Comparison of ENCODE assay signal across 8 cellular contexts in genomic region chr3:133573629-133574194, GRCh38. TPM values are rescaled to one million over a fixed set of nuclear protein-coding genes. Genes with fewer than 3 reads are reported as not detected.
DNase-seq lines count a peak whose midpoint lies in the region; ATAC-seq, FAIRE-seq and TF ChIP-seq lines count a peak whose summit lies in the region.

Gene CDV3, plus strand, starts transcription at chr3:133573686. Its CDS starts 359 bp downstream, at chr3:133574045.

- H3K27ac ChIP-seq in mesodermal cell (ENCODE audit: low read depth, low read length, severe bottlenecking): peak within 1 kb of the TSS; percentile 95

- TF ChIP-seq POLR2A in GM10847 (IDR thresholded peaks at IDR 0.05; ENCODE audit: extremely low read depth, insufficient read length): peak; percentile 92

- 0% methylated on average over 28 to 56 of the region's 81 CpGs for WGBS in mesodermal cell (ENCODE audit: insufficient coverage in 2 of 2), 2 experiments

- H3K9me3 ChIP-seq in mesodermal cell (ENCODE audit: control insufficient read depth, low read length): no peaks in the 10 kb centered on the region

- no peaks in the 10 kb centered on the region for H3K9me3 Mint-ChIP-seq in dendritic cell treated with granulocyte-macrophage colony-stimulating factor and Interleukin-4, amounts not matched to agents 40 ng/mL and 50 ng/mL, for 4 days

- intact Hi-C loops in dendritic cell treated with granulocyte-macrophage colony-stimulating factor and Interleukin-4, amounts not matched to agents 40 ng/mL and 50 ng/mL, for 4 days (cut with micrococcal nuclease): loop anchor here (2.0 to 5.0 kb wide), 3 partner anchors 85 to 1156 kb away; partner anchors contain the start of genes ANAPC13, CEP63 and DNAJC13

- H3K27me3 Mint-ChIP-seq in dendritic cell treated with granulocyte-macrophage colony-stimulating factor and Interleukin-4, amounts not matched to agents 40 ng/mL and 50 ng/mL, for 4 days: no peaks in the 10 kb centered on the region

- H3K4me3 Mint-ChIP-seq in dendritic cell treated with granulocyte-macrophage colony-stimulating factor and Interleukin-4, amounts not matched to agents 40 ng/mL and 50 ng/mL, for 4 days: peak within 1 kb of the TSS; percentile 81

- H3K4me3 ChIP-seq in mesodermal cell (ENCODE audit: extremely low read depth, insufficient read depth, low read length, poor library complexity, severe bottlenecking): peak within 1 kb of the TSS; percentile 82

- H3K4me1 Mint-ChIP-seq in dendritic cell treated with granulocyte-macrophage colony-stimulating factor and Interleukin-4, amounts not matched to agents 40 ng/mL and 50 ng/mL, for 4 days (ENCODE audit: low read depth): peaks cover 66% of the 10 kb centered on the region

- FAIRE-seq in urothelium cell line (lab: Jason Lieb, UNC): peak; percentile 20

- DNase-seq in LHCN-M2 (ENCODE audit: low read depth): no peak
- no peak for DNase-seq in urothelium cell line (ENCODE audit: low spot score)
- DNase-seq in ecto neural progenitor cell (ENCODE audit: low spot score): no peak
- no peak for DNase-seq in CD1c-positive myeloid dendritic cell (ENCODE audit: extremely low spot score)

- peaks cover 44% of the 10 kb centered on the region for H3K36me3 Mint-ChIP-seq in dendritic cell treated with granulocyte-macrophage colony-stimulating factor and Interleukin-4, amounts not matched to agents 40 ng/mL and 50 ng/mL, for 4 days (ENCODE audit: low read depth)

- peak; percentile 26 for ATAC-seq in GM21825 (IDR thresholded peaks at IDR 0.05; ENCODE audit: unreplicated experiment)

- H3K36me3 ChIP-seq in mesodermal cell (ENCODE audit: control insufficient read depth, insufficient read depth, low read length): peaks cover 37% of the 10 kb centered on the region

- H3K4me1 ChIP-seq in mesodermal cell (ENCODE audit: control insufficient read depth, insufficient read depth, low read length, poor library complexity, severe bottlenecking): peaks cover 42% of the 10 kb centered on the region

- H3K27ac Mint-ChIP-seq in dendritic cell treated with granulocyte-macrophage colony-stimulating factor and Interleukin-4, amounts not matched to agents 40 ng/mL and 50 ng/mL, for 4 days: peak within 1 kb of the TSS; percentile 98

RNA-seq across cellular contexts. Expression of gene CDV3, which starts in this region (rescaled TPM):
- 166 and 176 TPM in 2 replicates for total RNA-seq in LHCN-M2 (2014; rRNA removed)
- polyA plus RNA-seq in LHCN-M2 (2012): 166 TPM
- 109 TPM for polyA plus RNA-seq in mesodermal cell (2013, experiment 1 of 2)
- 117 TPM for polyA plus RNA-seq in mesodermal cell (2013, experiment 2 of 2)
